Comparison of ENCODE assay signal across 8 cellular contexts in genomic region chr5:57887851-57888621, GRCh38.
DNase-seq lines count a peak whose midpoint lies in the region; ATAC-seq and TF ChIP-seq lines count a peak whose summit lies in the region.

No MANE protein-coding gene starts in this region.

- no peaks in the 10 kb centered on the region for H3K36me3 Mint-ChIP-seq in CD14-positive monocyte

- no peak overlapping the region for H3K4me2 ChIP-seq in Karpas-422 (ENCODE audit: low read depth, low read length, poor library complexity, severe bottlenecking)

- ATAC-seq in left cardiac atrium = peak; percentile 87 to 96
- peak in 1 of 2 donors; percentile 85 for ATAC-seq in gastrocnemius medialis

- no peak for TF ChIP-seq POLR2A in gastrocnemius medialis (IDR thresholded peaks at IDR 0.05)

- in situ Hi-C loops in gastrocnemius medialis (cut with MboI; ENCODE audit: low sequenced_read_pairs in 4 of 4) = loop anchor here (25.0 kb wide), 2 partner anchors 574 to 576 kb away; partner anchors contain the start of gene PLK2 (in 3 of the 4)

- H3K4me1 ChIP-seq in Karpas-422 (ENCODE audit: low read length) = peaks cover 4% of the 10 kb centered on the region
- H3K4me1 ChIP-seq in gastrocnemius medialis = no peaks in the 10 kb centered on the region

- peaks cover 0 to under 1% (median 0%) of the 10 kb centered on the region in 7 donors for H3K9me3 Mint-ChIP-seq in CD14-positive monocyte

- no peak overlapping the region for H3K4me3 Mint-ChIP-seq in CD14-positive monocyte

- TF ChIP-seq CTCF in gastrocnemius medialis (IDR thresholded peaks at IDR 0.05 in 4 of 5, conservative IDR thresholded peaks at IDR 0.05 in 1 of 5) = peak; percentile 17 to 56 (median 31)
- no peak for TF ChIP-seq CTCF in CD14-positive monocyte (IDR thresholded peaks at IDR 0.05)

- no peaks in the 10 kb centered on the region for H3K4me1 Mint-ChIP-seq in CD14-positive monocyte

- H3K36me3 ChIP-seq in Karpas-422 (ENCODE audit: insufficient read depth, low read length) (no peaks in the 10 kb centered on the region), gastrocnemius medialis (no peaks in the 10 kb centered on the region)

- H3K9me2 ChIP-seq in Karpas-422 (replicated peaks; ENCODE audit: insufficient read depth, low read length) = no peaks in the 10 kb centered on the region

- H3K27me3 ChIP-seq in Karpas-422 (ENCODE audit: low read length) = no peaks in the 10 kb centered on the region
- no peaks in the 10 kb centered on the region for H3K27me3 ChIP-seq in gastrocnemius medialis

- H3K4me3 ChIP-seq in Karpas-422 (ENCODE audit: low read length) (no peak overlapping the region), gastrocnemius medialis (no peak overlapping the region)

- no peak overlapping the region for H2AFZ ChIP-seq in Karpas-422 (ENCODE audit: low read length)

- no peaks in the 10 kb centered on the region for H3K9me3 ChIP-seq in Karpas-422 (ENCODE audit: low read length)
- no peaks in the 10 kb centered on the region for H3K9me3 ChIP-seq in gastrocnemius medialis

- no peaks in the 10 kb centered on the region for H3K27me3 Mint-ChIP-seq in CD14-positive monocyte (ENCODE audit: low read depth in 3 of 3)

- DNase-seq in DMS53 treated with DMSO at 0.1 percent for 48 hours (lab: John Stamatoyannopoulos, UW; ENCODE audit: unreplicated experiment) (peak; percentile 57), Karpas-422 (peak; percentile 65), UCSD-AML1 (lab: John Stamatoyannopoulos, UW; ENCODE audit: unreplicated experiment) (peak; percentile 33), left cardiac atrium (peak; percentile 36), gastrocnemius medialis (peak in 1 of 2 donors; percentile 13), CD14-positive monocyte (ENCODE audit: low spot score) (no peak), NCI-H2029 (lab: John Stamatoyannopoulos, UW) (no peak)
- DNase-seq in stimulated activated CD4-positive, alpha-beta T cell treated with anti-CD3 and anti-CD28 coated beads, Interleukin-15, amount 100 ng/mL, for 24 hours = no peak

- H3K9ac ChIP-seq in Karpas-422 (ENCODE audit: low read length) = no peak overlapping the region

- no peaks in the 10 kb centered on the region for H4K20me1 ChIP-seq in Karpas-422 (ENCODE audit: insufficient read depth, low read depth, low read length)

- H3K79me2 ChIP-seq in Karpas-422 (ENCODE audit: low read length) = no peaks in the 10 kb centered on the region

- intact Hi-C loops in left cardiac atrium (cut with DNase I) (loop anchor here (1.0 to 10.0 kb wide), 7 partner anchors 103 to 593 kb away; partner anchors contain the start of gene PLK2 (in 1 of the 2)), gastrocnemius medialis (cut with DNase I; ENCODE audit: low total_unique reads) (loop anchor here (1.0 to 10.0 kb wide), 3 partner anchors 111 to 572 kb away; partner anchors contain the start of gene PLK2), CD14-positive monocyte (cut with micrococcal nuclease) (no loop called here)

- H3K27ac ChIP-seq in Karpas-422 (ENCODE audit: low read length) (no peak overlapping the region), gastrocnemius medialis (no peak overlapping the region)

- no peak overlapping the region for H3K27ac Mint-ChIP-seq in CD14-positive monocyte

Comparison
In these comparisons a context has a peak if more than half of its experiments do, and no peak if none do; other contexts are left out.
1. DNase-seq: peak in DMS53 treated with DMSO at 0.1 percent for 48 hours (single experiment), Karpas-422 (single experiment), UCSD-AML1 (single experiment) and left cardiac atrium (single experiment); none in CD14-positive monocyte (single experiment), stimulated activated CD4-positive, alpha-beta T cell treated with anti-CD3 and anti-CD28 coated beads, Interleukin-15, amount 100 ng/mL, for 24 hours (single experiment) and NCI-H2029 (single experiment).
2. intact Hi-C loops: an anchor here in left cardiac atrium (1.0 to 10.0 kb wide) and gastrocnemius medialis (1.0 to 10.0 kb wide); none called in CD14-positive monocyte.